Comparison of ENCODE assay signal across 29 cellular contexts in the genomic region with DNA sequence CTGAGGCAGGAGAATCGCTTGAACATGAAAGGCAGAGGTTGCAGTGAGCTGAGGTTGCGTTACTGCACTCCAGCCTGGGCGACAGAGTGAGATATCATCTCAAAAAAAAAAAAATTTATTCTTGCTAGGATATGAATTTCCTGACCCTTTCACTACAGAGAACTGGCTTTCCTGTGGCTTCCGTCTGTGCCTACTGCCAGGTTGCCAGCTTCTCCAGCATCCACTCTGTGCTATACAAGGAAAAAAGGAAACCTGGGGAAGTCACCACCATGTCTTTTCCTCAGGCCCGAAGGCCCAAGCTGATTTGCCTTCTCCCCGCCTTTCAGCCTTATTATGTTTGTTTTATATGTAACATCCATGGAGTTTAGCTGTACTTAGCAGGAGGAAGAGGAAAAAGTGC.
"Had no signal": no experiment of that assay in that cellular context is flagged by ENCODE, and none has a peak within 500 bp of the region (broad histone marks: within the 10 kb centered on the region; RNA-seq: fewer than 3 reads in every experiment).

No MANE protein-coding gene starts in this region.

- H3K27me3 Mint-ChIP-seq: activated naive CD4-positive, alpha-beta T cell treated with anti-CD3 and anti-CD28 coated beads, Interleukin-2, amount 50 U/mL, for 24 hours; activated T-cell treated with anti-CD3 and anti-CD28 coated beads, Interleukin-2, amount 50 U/mL, for 24 hours had no signal

- H3K9me3 Mint-ChIP-seq: activated CD4-positive, alpha-beta memory T cell treated with anti-CD3 and anti-CD28 coated beads, Interleukin-2, amount 10 ng/mL, durations not matched to agents 7 days and 5 days; activated naive CD4-positive, alpha-beta T cell treated with anti-CD3 and anti-CD28 coated beads, Interleukin-2, amount 50 U/mL, for 24 hours; activated naive CD8-positive, alpha-beta T cell treated with anti-CD3 and anti-CD28 coated beads, Interleukin-2, amount 10 ng/mL, durations not matched to agents 7 days and 5 days; activated T-cell treated with anti-CD3 and anti-CD28 coated beads, Interleukin-2, amount 50 U/mL, for 24 hours; activated T-helper 2 cell treated with anti-CD3 and anti-CD28 coated beads, Interferon-gamma antibody, Interleukin-2, Interleukin-4, amounts not matched to agents 10 μg/mL and 5 μg/mL and 100 μg/mL, durations not matched to agents 14 hours and 24 hours and 36 hours had no signal

- H3K36me3 Mint-ChIP-seq: activated naive CD8-positive, alpha-beta T cell treated with anti-CD3 and anti-CD28 coated beads, Interleukin-2, amount 10 ng/mL, durations not matched to agents 7 days and 5 days had no signal

- H3K27ac Mint-ChIP-seq: activated CD4-positive, alpha-beta memory T cell treated with anti-CD3 and anti-CD28 coated beads, Interleukin-2, amount 10 ng/mL, durations not matched to agents 7 days and 5 days; activated naive CD4-positive, alpha-beta T cell treated with anti-CD3 and anti-CD28 coated beads, Interleukin-2, amount 50 U/mL, for 24 hours; activated naive CD8-positive, alpha-beta T cell treated with anti-CD3 and anti-CD28 coated beads, Interleukin-2, amount 10 ng/mL, durations not matched to agents 7 days and 5 days; activated T-cell treated with anti-CD3 and anti-CD28 coated beads, Interleukin-2, amount 50 U/mL, for 24 hours; activated T-helper 2 cell treated with anti-CD3 and anti-CD28 coated beads, Interferon-gamma antibody, Interleukin-2, Interleukin-4, amounts not matched to agents 10 μg/mL and 5 μg/mL and 100 μg/mL, durations not matched to agents 14 hours and 24 hours and 36 hours had no signal

- H3K4me3 Mint-ChIP-seq: activated CD4-positive, alpha-beta memory T cell treated with anti-CD3 and anti-CD28 coated beads, Interleukin-2, amount 10 ng/mL, durations not matched to agents 7 days and 5 days; activated naive CD4-positive, alpha-beta T cell treated with anti-CD3 and anti-CD28 coated beads, Interleukin-2, amount 50 U/mL, for 24 hours; activated naive CD8-positive, alpha-beta T cell treated with anti-CD3 and anti-CD28 coated beads, Interleukin-2, amount 10 ng/mL, durations not matched to agents 7 days and 5 days; activated T-cell treated with anti-CD3 and anti-CD28 coated beads, Interleukin-2, amount 50 U/mL, for 24 hours had no signal

- DNase-seq: activated CD4-positive, alpha-beta memory T cell treated with anti-CD3 and anti-CD28 coated beads, Interleukin-2, amount 10 ng/mL, durations not matched to agents 7 days and 5 days; activated CD4-positive, alpha-beta T cell treated with anti-CD3 and anti-CD28 coated beads for 1 hour; activated CD4-positive, alpha-beta T cell treated with anti-CD3 and anti-CD28 coated beads for 48 hours; activated CD4-positive, CD25-positive, alpha-beta regulatory T cell; activated gamma-delta T cell; activated naive CD4-positive, alpha-beta T cell treated with Interleukin-2 at 50 U/mL for 16 hours; activated naive CD8-positive, alpha-beta T cell treated with anti-CD3 and anti-CD28 coated beads, Interleukin-2, amount 10 ng/mL, durations not matched to agents 7 days and 5 days; activated T-cell treated with anti-CD3 and anti-CD28 coated beads, Interleukin-2, amount 50 U/mL, for 24 hours; amygdala; NCI-H1092 treated with DMSO at 0.1 percent for 48 hours; NCI-H1417; NCI-H146; NCI-H187 treated with DMSO at 0.1 percent for 48 hours; NCI-H2081; NCI-H226; NCI-H446 treated with DMSO at 0.1 percent for 48 hours; NCI-H524; NCI-H748 treated with DMSO at 0.1 percent for 48 hours; NK-92 treated with Interleukin-12 subunit alpha and Interleukin-12 subunit beta, amount 100 ng/mL, for 24 hours; PC-3; Peyer's patch; RPMI8226; SIG-M5; SW 1271; T-helper 1 cell; T-helper 2 cell; T-helper 9 cell had no signal

- H3K4me1 Mint-ChIP-seq: activated CD4-positive, alpha-beta memory T cell treated with anti-CD3 and anti-CD28 coated beads, Interleukin-2, amount 10 ng/mL, durations not matched to agents 7 days and 5 days; activated naive CD4-positive, alpha-beta T cell treated with anti-CD3 and anti-CD28 coated beads, Interleukin-2, amount 50 U/mL, for 24 hours; activated naive CD8-positive, alpha-beta T cell treated with anti-CD3 and anti-CD28 coated beads, Interleukin-2, amount 10 ng/mL, durations not matched to agents 7 days and 5 days had no signal

- ATAC-seq: PC-3 had no signal
